1 cellular context compared by ENCODE assay signal in the genomic region with DNA sequence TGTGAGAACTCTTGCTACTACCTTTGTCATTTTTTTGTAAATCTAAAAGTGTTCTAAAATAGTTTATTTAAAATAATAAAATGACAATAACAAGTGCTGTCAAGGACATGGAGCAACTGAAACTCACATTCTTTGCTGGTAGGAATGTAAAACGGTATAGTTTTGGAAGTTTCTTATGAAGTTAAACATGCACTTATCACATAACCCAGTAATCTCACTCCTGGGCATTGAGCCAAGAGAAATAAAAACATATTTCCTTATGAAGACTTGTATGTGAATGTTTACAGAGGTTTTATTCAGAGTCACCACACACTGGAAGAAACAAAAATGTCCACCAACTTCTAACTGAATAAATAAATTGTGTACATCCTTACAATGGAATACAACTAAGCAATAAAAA.
A peak's percentile ranks its signal among the peaks of the same experiment; 100 is the strongest.
TF ChIP-seq lines count a peak whose summit lies in the region.

No MANE protein-coding gene starts in this region.

TF ChIP-seq in K562, 482 proteins besides CTCF, POLR2A, EP300 and RAD21 (continued from another document):
- TF ChIP-seq NFIC (IDR thresholded peaks at IDR 0.05), result peak; percentile 76
